Comparison of ENCODE assay signal across 10 cellular contexts in genomic region chr5:124519396-124519795, GRCh38.
DNase-seq lines count a peak whose midpoint lies in the region; ATAC-seq and TF ChIP-seq lines count a peak whose summit lies in the region.
"Had no signal": no experiment of that assay in that cellular context is flagged by ENCODE, and none has a peak within 500 bp of the region (broad histone marks: within the 10 kb centered on the region; RNA-seq: fewer than 3 reads in every experiment).

No MANE protein-coding gene starts in this region.

- no peak overlapping the region for H3K4me3 ChIP-seq in SK-N-SH (ENCODE audit: low read depth in 2 of 2, low read length in 1 of 2)
- peak overlapping the region in 1 of 2 experiments; percentile 15 for H3K4me3 ChIP-seq in mesenchymal stem cell (ENCODE audit: insufficient read depth in 1 of 2, low read depth in 1 of 2, low read length in 2 of 2)
- no peak overlapping the region for H3K4me3 ChIP-seq in right lobe of liver
- H3K4me3 ChIP-seq: dorsolateral prefrontal cortex had no signal

- no peaks in the 10 kb centered on the region for H3K79me2 ChIP-seq in SK-N-SH (ENCODE audit: insufficient read depth)

- no peak overlapping the region for H3K4me3 Mint-ChIP-seq in activated T-cell treated with anti-CD3 and anti-CD28 coated beads, Interleukin-2, amount 50 U/mL, for 4 hours

- H3K9me2 ChIP-seq in SK-N-SH, result no peaks in the 10 kb centered on the region

- no peaks in the 10 kb centered on the region for H4K20me1 ChIP-seq in SK-N-SH (ENCODE audit: insufficient read depth)

- 61% methylated on average over 2 of the region's 2 CpGs for WGBS in SK-N-SH (ENCODE audit: low lambda C conversion rate)
- 9% methylated on average over 2 of the region's 2 CpGs for WGBS in mesenchymal stem cell
- 40% methylated on average over 1 of the region's 2 CpGs for WGBS in right lobe of liver (ENCODE audit: insufficient coverage, low coverage, low lambda C conversion rate, missing lambda C conversion rate)

- H3K79me1 ChIP-seq in mesenchymal stem cell (replicated peaks; ENCODE audit: low read length, poor library complexity, severe bottlenecking), result no peaks in the 10 kb centered on the region

- H3K4ac ChIP-seq in mesenchymal stem cell (ENCODE audit: low read depth in 1 of 2, low read length in 2 of 2), result no peak overlapping the region

- H4K8ac ChIP-seq in mesenchymal stem cell (ENCODE audit: low read length), result no peak overlapping the region

- no peak overlapping the region for H2AK5ac ChIP-seq in mesenchymal stem cell (ENCODE audit: low read length, severe bottlenecking)

- no peak for TF ChIP-seq RAD21 in SK-N-SH (IDR thresholded peaks at IDR 0.05; ENCODE audit: low read length)

- no peaks in the 10 kb centered on the region for H3K36me3 Mint-ChIP-seq in activated T-cell treated with anti-CD3 and anti-CD28 coated beads, Interleukin-2, amount 50 U/mL, for 4 hours (ENCODE audit: insufficient read depth)
- H3K36me3 Mint-ChIP-seq: IgD-negative memory B cell had no signal

- H3K14ac ChIP-seq in mesenchymal stem cell (ENCODE audit: low read length in 2 of 2), result no peak overlapping the region

- CTCF ChIA-PET in SK-N-SH (lab: Yijun Ruan, JAX), result no interaction called here

- H2BK120ac ChIP-seq in mesenchymal stem cell (ENCODE audit: low read depth, low read length), result no peak overlapping the region

- H2BK15ac ChIP-seq in mesenchymal stem cell (ENCODE audit: low read depth, poor library complexity, severe bottlenecking), result no peak overlapping the region

- ATAC-seq in GM18517 (IDR thresholded peaks at IDR 0.05; ENCODE audit: unreplicated experiment), result peak; percentile 90
- ATAC-seq in HG02943 (IDR thresholded peaks at IDR 0.05; ENCODE audit: low read depth, unreplicated experiment), result peak; percentile 61
- ATAC-seq in right lobe of liver, result no peak
- ATAC-seq in activated T-cell treated with anti-CD3 and anti-CD28 coated beads, Interleukin-2, amount 50 U/mL, for 4 hours, result no peak

- no peak overlapping the region for H2BK12ac ChIP-seq in mesenchymal stem cell (ENCODE audit: low read length in 2 of 2)

- no peak overlapping the region for H3K23ac ChIP-seq in mesenchymal stem cell (ENCODE audit: low read length in 2 of 2)

- H4K91ac ChIP-seq in mesenchymal stem cell (ENCODE audit: low read length), result no peak overlapping the region

- H3K9ac ChIP-seq in SK-N-SH (no peak overlapping the region), mesenchymal stem cell (ENCODE audit: low read length) (peak overlapping the region; percentile 31)

- H3K4me1 ChIP-seq in SK-N-SH (ENCODE audit: control insufficient read depth in 1 of 2, insufficient read depth in 2 of 2, low read depth in 1 of 2, low read length in 1 of 2) (peaks cover 0 to 3% of the 10 kb centered on the region in 2 experiments; a peak in 2 of 4 replicates), mesenchymal stem cell (ENCODE audit: control insufficient read depth, insufficient read depth, low read depth, low read length) (no peaks in the 10 kb centered on the region), right lobe of liver (no peaks in the 10 kb centered on the region)

- no peak overlapping the region for H3K27ac ChIP-seq in SK-N-SH (ENCODE audit: low read depth in 2 of 2, low read length in 1 of 2)
- no peak overlapping the region for H3K27ac ChIP-seq in mesenchymal stem cell (ENCODE audit: low read length, poor library complexity, severe bottlenecking)
- no peak overlapping the region for H3K27ac ChIP-seq in right lobe of liver
- H3K27ac ChIP-seq: dorsolateral prefrontal cortex had no signal

- H3K4me2 ChIP-seq in SK-N-SH (no peak overlapping the region), mesenchymal stem cell (ENCODE audit: low read length, poor library complexity, severe bottlenecking) (no peak overlapping the region)

- H3K36me3 ChIP-seq in SK-N-SH (replicated peaks in 1 of 2; ENCODE audit: control insufficient read depth in 1 of 2, insufficient read depth in 2 of 2, low read length in 1 of 2), result no peaks in the 10 kb centered on the region
- no peaks in the 10 kb centered on the region for H3K36me3 ChIP-seq in mesenchymal stem cell (ENCODE audit: control insufficient read depth in 1 of 2, insufficient read depth in 2 of 2, low read depth in 1 of 2, low read length in 2 of 2)
- H3K36me3 ChIP-seq in right lobe of liver, result no peaks in the 10 kb centered on the region

- TF ChIP-seq CTCF in SK-N-SH (IDR thresholded peaks at IDR 0.05) (no peak), right lobe of liver (IDR thresholded peaks at IDR 0.05) (no peak)

- H3K18ac ChIP-seq in mesenchymal stem cell (ENCODE audit: low read depth in 1 of 2, low read length in 2 of 2), result no peak overlapping the region

- H3K27me3 Mint-ChIP-seq in activated T-cell treated with anti-CD3 and anti-CD28 coated beads, Interleukin-2, amount 50 U/mL, for 4 hours (ENCODE audit: low read depth), result no peaks in the 10 kb centered on the region
- H3K27me3 Mint-ChIP-seq: IgD-negative memory B cell had no signal

- no peak for TF ChIP-seq POLR2A in right lobe of liver (IDR thresholded peaks at IDR 0.05)

- DNase-seq in SK-N-SH, result no peak
- peak; percentile 90 for DNase-seq in mesenchymal stem cell
- no peak for DNase-seq in right lobe of liver
- DNase-seq in activated CD4-positive, alpha-beta T cell treated with anti-CD3 and anti-CD28 coated beads for 48 hours, result no peak
- no peak for DNase-seq in activated T-cell treated with anti-CD3 and anti-CD28 coated beads, Interleukin-2, amount 50 U/mL, for 4 hours
- no peak for DNase-seq in globus pallidus (ENCODE audit: low spot score)

- H3K9me3 ChIP-seq in SK-N-SH (no peaks in the 10 kb centered on the region), mesenchymal stem cell (ENCODE audit: control insufficient read depth, low read length) (no peaks in the 10 kb centered on the region), right lobe of liver (no peaks in the 10 kb centered on the region)

- no peaks in the 10 kb centered on the region for H3K4me1 Mint-ChIP-seq in activated T-cell treated with anti-CD3 and anti-CD28 coated beads, Interleukin-2, amount 50 U/mL, for 4 hours (ENCODE audit: low read depth)

- H2AFZ ChIP-seq in SK-N-SH (ENCODE audit: low read depth), result no peak overlapping the region
- H2AFZ ChIP-seq in mesenchymal stem cell (ENCODE audit: low read depth, low read length), result no peak overlapping the region

- H3K9me3 Mint-ChIP-seq in activated T-cell treated with anti-CD3 and anti-CD28 coated beads, Interleukin-2, amount 50 U/mL, for 4 hours, result no peaks in the 10 kb centered on the region
- H3K9me3 Mint-ChIP-seq: IgD-negative memory B cell had no signal

- H3K27me3 ChIP-seq in SK-N-SH (ENCODE audit: insufficient read depth) (no peaks in the 10 kb centered on the region), mesenchymal stem cell (ENCODE audit: control insufficient read depth in 1 of 2, insufficient read depth in 1 of 2, low read length in 2 of 2) (peaks cover 0 to 6% of the 10 kb centered on the region in 2 experiments), right lobe of liver (no peaks in the 10 kb centered on the region)
- H3K27me3 ChIP-seq: dorsolateral prefrontal cortex had no signal

- no peaks in the 10 kb centered on the region for H3F3A ChIP-seq in SK-N-SH (replicated peaks; ENCODE audit: insufficient read depth)

- H2BK5ac ChIP-seq in mesenchymal stem cell (ENCODE audit: low read depth, low read length, poor library complexity, severe bottlenecking), result no peak overlapping the region

- intact Hi-C loops in right lobe of liver (cut with DNase I), result no loop called here

- no peak for TF ChIP-seq EP300 in SK-N-SH (IDR thresholded peaks at IDR 0.05; ENCODE audit: borderline replicate concordance in 1 of 2, low read depth in 1 of 2, low read length in 1 of 2)

- POLR2A ChIA-PET in SK-N-SH (lab: Yijun Ruan, JAX), result no interaction called here

TF ChIP-seq in SK-N-SH, 30 proteins besides CTCF, POLR2A, EP300 and RAD21:
- no peak; the same call in 1 of the 2 replicates for TF ChIP-seq JUND (IDR thresholded peaks at IDR 0.05)
- TF ChIP-seq TCF12 (IDR thresholded peaks at IDR 0.05), result peak; percentile 53; the same call in 1 of the 2 replicates
- TF ChIP-seq FOSL2 (IDR thresholded peaks at IDR 0.05; ENCODE audit: borderline replicate concordance, low read depth), result peak; percentile 12; the same call in 1 of the 2 replicates

Comparison
In these comparisons a context has a peak if more than half of its experiments do, and no peak if none do; other contexts are left out.
1. ATAC-seq: peak in GM18517 (single experiment) and HG02943 (single experiment); none in right lobe of liver (0 of 4) and activated T-cell treated with anti-CD3 and anti-CD28 coated beads, Interleukin-2, amount 50 U/mL, for 4 hours (0 of 2).